8 cellular contexts compared by ENCODE assay signal in the genomic region with DNA sequence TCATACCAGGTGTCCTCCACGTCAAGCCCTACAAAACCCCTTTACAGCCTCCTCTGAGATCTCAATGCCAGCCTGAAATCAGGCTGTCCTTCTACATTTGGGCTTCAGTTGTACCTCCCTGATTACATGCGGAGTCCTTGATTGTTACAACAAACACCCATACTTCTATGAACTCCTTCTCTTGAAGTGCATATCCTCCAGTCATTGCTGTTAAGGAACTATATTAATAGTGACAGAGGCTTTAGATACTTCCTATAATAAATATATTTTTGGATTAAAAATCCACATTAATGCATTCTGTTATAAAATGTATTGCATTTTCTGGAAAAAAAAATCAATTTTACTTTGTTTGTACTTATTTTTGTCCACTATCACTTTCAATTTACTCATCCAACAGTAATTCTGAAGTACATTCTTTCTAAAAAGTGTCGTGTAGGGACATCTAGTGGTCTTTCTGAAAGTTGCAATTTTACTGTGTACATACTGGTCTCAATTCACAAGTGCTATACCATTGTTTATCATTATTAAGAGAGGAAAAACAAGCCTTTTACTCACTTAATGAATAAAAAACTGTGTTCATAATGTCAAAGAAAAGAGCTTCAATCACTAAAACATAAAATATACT.
DNase-seq lines count a peak whose midpoint lies in the region; ATAC-seq and TF ChIP-seq lines count a peak whose summit lies in the region.

No MANE protein-coding gene starts in this region.

- H3K36me3 ChIP-seq in CD4-positive, alpha-beta memory T cell (ENCODE audit: insufficient read depth, low read length), result no peaks in the 10 kb centered on the region

- H3K9me3 ChIP-seq in CD4-positive, alpha-beta memory T cell (ENCODE audit: control insufficient read depth in 1 of 2, low read length in 2 of 2), result no peaks in the 10 kb centered on the region

- peaks cover 0 to 1% (median 0%) of the 10 kb centered on the region in 4 donors for H3K4me1 Mint-ChIP-seq in CD4-positive, alpha-beta memory T cell
- H3K4me1 Mint-ChIP-seq in activated B cell treated with CpG ODN at 0.5 μM for 24 hours, result no peaks in the 10 kb centered on the region

- no peaks in the 10 kb centered on the region for H3K36me3 Mint-ChIP-seq in CD4-positive, alpha-beta memory T cell
- no peaks in the 10 kb centered on the region for H3K36me3 Mint-ChIP-seq in activated B cell treated with CpG ODN at 0.5 μM for 24 hours (ENCODE audit: low read depth)

- H3K4me1 ChIP-seq in CD4-positive, alpha-beta memory T cell (ENCODE audit: insufficient read depth, low read length), result no peaks in the 10 kb centered on the region

- H3K4me3 ChIP-seq in CD4-positive, alpha-beta memory T cell (ENCODE audit: low read length in 2 of 2), result no peak overlapping the region

- CTCF ChIA-PET in CD4-positive, alpha-beta memory T cell (lab: Charles Lee; ENCODE audit: partially characterized antibody), result interaction anchor here (0.8 to 1.5 kb wide), 4 partner anchors 8 to 98 kb away, joined by 3 to 4 read pairs (median 3); no protein-coding TSS in a partner anchor
- CTCF ChIA-PET in activated B cell treated with CpG ODN at 0.5 μM for 24 hours (lab: Charles Lee), result interaction anchor here (1.0 kb wide), 1 partner anchor 16 kb away, joined by 3 read pairs; no protein-coding TSS in a partner anchor

- ATAC-seq in GM18868 (IDR thresholded peaks at IDR 0.05; ENCODE audit: unreplicated experiment) (peak; percentile 96), HG03045 (IDR thresholded peaks at IDR 0.05; ENCODE audit: unreplicated experiment) (peak; percentile 96), activated B cell treated with CpG ODN at 0.5 μM for 24 hours (ENCODE audit: low read depth) (peak; percentile 34), left ventricle myocardium superior (peak; percentile 47)
- peak; percentile 75 for ATAC-seq in stimulated activated naive CD8-positive, alpha-beta T cell treated with anti-CD3 and anti-CD28 coated beads, Interleukin-15, Interleukin-2, amounts not matched to agents 100 U/mL and 50 U/mL, for 24 hours

- intact Hi-C loops in CD4-positive, alpha-beta memory T cell (cut with micrococcal nuclease), result loop anchor here (1.0 kb wide), 1 partner anchor 96 kb away; no protein-coding TSS in a partner anchor
- intact Hi-C loops in activated B cell treated with CpG ODN at 0.5 μM for 24 hours (cut with micrococcal nuclease) (loop anchor here (2.0 kb wide), 1 partner anchor 95 kb away; no protein-coding TSS in a partner anchor), left ventricle myocardium superior (cut with micrococcal nuclease) (no loop called here)

- H3K4me3 Mint-ChIP-seq in CD4-positive, alpha-beta memory T cell, result no peak overlapping the region
- H3K4me3 Mint-ChIP-seq in activated B cell treated with CpG ODN at 0.5 μM for 24 hours, result no peak overlapping the region

- H3K27ac ChIP-seq in CD4-positive, alpha-beta memory T cell (ENCODE audit: low read depth, low read length), result no peak overlapping the region

- H3K27me3 ChIP-seq in CD4-positive, alpha-beta memory T cell (ENCODE audit: insufficient read depth, low read length), result no peaks in the 10 kb centered on the region

- DNase-seq in CD4-positive, alpha-beta memory T cell, result peak in 4 of 5 donors; percentile 28 to 42 (median 31)
- peak; percentile 69 for DNase-seq in NCI-H1694 treated with DMSO at 0.1 percent for 48 hours (lab: John Stamatoyannopoulos, UW)
- DNase-seq in activated B cell treated with CpG ODN at 0.5 μM for 24 hours, result no peak
- no peak for DNase-seq in left ventricle myocardium superior
- DNase-seq in stimulated activated naive CD8-positive, alpha-beta T cell treated with anti-CD3 and anti-CD28 coated beads, Interleukin-15, Interleukin-2, amounts not matched to agents 100 U/mL and 50 U/mL, for 24 hours, result no peak
- DNase-seq in activated CD4-positive, alpha-beta T cell treated with anti-CD3 and anti-CD28 coated beads for 1 hour, result no peak

- H3K27me3 Mint-ChIP-seq in CD4-positive, alpha-beta memory T cell, result peaks cover 3% of the 10 kb centered on the region in 2 donors
- no peaks in the 10 kb centered on the region for H3K27me3 Mint-ChIP-seq in activated B cell treated with CpG ODN at 0.5 μM for 24 hours

- TF ChIP-seq CTCF in activated B cell treated with CpG ODN at 0.5 μM for 24 hours (IDR thresholded peaks at IDR 0.05), result no peak

- H3K27ac Mint-ChIP-seq in CD4-positive, alpha-beta memory T cell, result no peak overlapping the region
- no peak overlapping the region for H3K27ac Mint-ChIP-seq in activated B cell treated with CpG ODN at 0.5 μM for 24 hours

- POLR2A ChIA-PET in CD4-positive, alpha-beta memory T cell (lab: Charles Lee; ENCODE audit: partially characterized antibody), result no interaction called here
- POLR2A ChIA-PET in activated B cell treated with CpG ODN at 0.5 μM for 24 hours (lab: Charles Lee), result no interaction called here

- H3K9me3 Mint-ChIP-seq in CD4-positive, alpha-beta memory T cell, result no peaks in the 10 kb centered on the region
- no peaks in the 10 kb centered on the region for H3K9me3 Mint-ChIP-seq in activated B cell treated with CpG ODN at 0.5 μM for 24 hours

Comparison
In these comparisons a context has a peak if more than half of its experiments do, and no peak if none do; other contexts are left out.
1. DNase-seq: peak in CD4-positive, alpha-beta memory T cell (4 of 5) and NCI-H1694 treated with DMSO at 0.1 percent for 48 hours (single experiment); none in activated B cell treated with CpG ODN at 0.5 μM for 24 hours (single experiment), left ventricle myocardium superior (single experiment), stimulated activated naive CD8-positive, alpha-beta T cell treated with anti-CD3 and anti-CD28 coated beads, Interleukin-15, Interleukin-2, amounts not matched to agents 100 U/mL and 50 U/mL, for 24 hours (single experiment) and activated CD4-positive, alpha-beta T cell treated with anti-CD3 and anti-CD28 coated beads for 1 hour (single experiment).
2. ATAC-seq: peak in every context shown above with its lines; median percentile 96 in GM18868; 96 in HG03045; 75 in stimulated activated naive CD8-positive, alpha-beta T cell treated with anti-CD3 and anti-CD28 coated beads, Interleukin-15, Interleukin-2, amounts not matched to agents 100 U/mL and 50 U/mL, for 24 hours; 47 in left ventricle myocardium superior; 34 in activated B cell treated with CpG ODN at 0.5 μM for 24 hours.